17 cellular contexts compared by ENCODE assay signal in genomic region chr22:32700186-32700882, GRCh38.
DNase-seq lines count a peak whose midpoint lies in the region; ATAC-seq and TF ChIP-seq lines count a peak whose summit lies in the region.
"Had no signal": no experiment of that assay in that cellular context is flagged by ENCODE, and none has a peak within 500 bp of the region (broad histone marks: within the 10 kb centered on the region; RNA-seq: fewer than 3 reads in every experiment).

No MANE protein-coding gene starts in this region.

- no peak overlapping the region for H2BK120ac ChIP-seq in mesendoderm (ENCODE audit: low read depth, low read length)

- H3K4ac ChIP-seq in mesendoderm (ENCODE audit: low read depth, low read length), result no peak overlapping the region

- H3K79me2 ChIP-seq in mesendoderm (ENCODE audit: control insufficient read depth, insufficient read depth, low read length), result no peaks in the 10 kb centered on the region

- H3K18ac ChIP-seq in mesendoderm (ENCODE audit: low read length), result no peak overlapping the region

- no peaks in the 10 kb centered on the region for H3K27me3 Mint-ChIP-seq in type B pancreatic cell
- H3K27me3 Mint-ChIP-seq in stimulated activated naive B cell treated with anti-CD40 and anti-IgM and Interleukin-4, amounts not matched to agents 10 μg/mL and 1 μg/mL and 100 μg/mL, for 72 hours, result peaks cover 7 to 42% of the 10 kb centered on the region in 2 donors

- TF ChIP-seq POLR2A in uterus (IDR thresholded peaks at IDR 0.05), result no peak

- H3K4me1 Mint-ChIP-seq in type B pancreatic cell (ENCODE audit: unreplicated experiment), result peaks cover 13% of the 10 kb centered on the region
- no peaks in the 10 kb centered on the region for H3K4me1 Mint-ChIP-seq in stimulated activated naive B cell treated with anti-CD40 and anti-IgM and Interleukin-4, amounts not matched to agents 10 μg/mL and 1 μg/mL and 100 μg/mL, for 72 hours

- no peak overlapping the region for H4K5ac ChIP-seq in mesendoderm (ENCODE audit: low read length)

- DNase-seq in NCI-H82 treated with DMSO at 0.1 percent for 48 hours (lab: John Stamatoyannopoulos, UW; ENCODE audit: unreplicated experiment), result peak; percentile 70
- peak; percentile 88 for DNase-seq in fibroblast of mammary gland (ENCODE audit: low read depth)
- peak; percentile 55 for DNase-seq in mesendoderm
- DNase-seq in uterus, result peak; percentile 23 to 48
- no peak for DNase-seq in stimulated activated naive CD4-positive, alpha-beta T cell treated with Interleukin-2 at 50 U/mL for 16 hours (lab: John Stamatoyannopoulos, UW)
- no peak for DNase-seq in type B pancreatic cell (ENCODE audit: extremely low spot score, unreplicated experiment)
- DNase-seq in stimulated activated naive B cell treated with anti-CD40 and anti-IgM and Interleukin-4, amounts not matched to agents 10 μg/mL and 1 μg/mL and 100 μg/mL, for 72 hours, result no peak
- DNase-seq: activated CD4-positive, CD25-positive, alpha-beta regulatory T cell; activated T-cell treated with anti-CD3 and anti-CD28 coated beads, Interleukin-2, amount 50 U/mL, for 1 hour; kidney; NCI-H1417 treated with DMSO at 0.1 percent for 48 hours; NCI-H69; occipital lobe; stimulated activated CD4-positive, alpha-beta T cell treated with anti-CD3 and anti-CD28 coated beads, Interleukin-1b, Interleukin-23, amount 100 ng/mL, for 48 hours; stimulated activated naive CD8-positive, alpha-beta T cell treated with anti-CD3 and anti-CD28 coated beads, Interleukin-15, Interleukin-2, amounts not matched to agents 100 U/mL and 50 U/mL, for 24 hours had no signal

- H3K27me3 ChIP-seq in mesendoderm (ENCODE audit: insufficient read depth, low read length, poor library complexity) (no peaks in the 10 kb centered on the region), uterus (no peaks in the 10 kb centered on the region)

- no peaks in the 10 kb centered on the region for H3K36me3 ChIP-seq in mesendoderm (ENCODE audit: control insufficient read depth, insufficient read depth, low read length)
- H3K36me3 ChIP-seq in uterus, result no peaks in the 10 kb centered on the region

- no peaks in the 10 kb centered on the region for H3K79me1 ChIP-seq in mesendoderm (ENCODE audit: low read length)

- H3K4me2 ChIP-seq in mesendoderm (ENCODE audit: low read length), result no peak overlapping the region

- H3K9me3 Mint-ChIP-seq in type B pancreatic cell, result peaks cover 12% of the 10 kb centered on the region
- H3K9me3 Mint-ChIP-seq in stimulated activated naive B cell treated with anti-CD40 and anti-IgM and Interleukin-4, amounts not matched to agents 10 μg/mL and 1 μg/mL and 100 μg/mL, for 72 hours, result peaks cover 11 to 12% of the 10 kb centered on the region in 2 donors

- H3K4me1 ChIP-seq in mesendoderm (ENCODE audit: control insufficient read depth, low read depth, low read length), result no peaks in the 10 kb centered on the region
- H3K4me1 ChIP-seq in uterus, result peaks cover 0 to 7% of the 10 kb centered on the region in 2 donors

- TF ChIP-seq CTCF in fibroblast of mammary gland (conservative IDR thresholded peaks at IDR 0.05; ENCODE audit: control insufficient read depth, insufficient read depth, low read depth, low read length), result no peak
- TF ChIP-seq CTCF in uterus (IDR thresholded peaks at IDR 0.05), result no peak
- TF ChIP-seq CTCF in type B pancreatic cell (conservative IDR thresholded peaks at IDR 0.05), result no peak

- no peaks in the 10 kb centered on the region for H3K36me3 Mint-ChIP-seq in type B pancreatic cell
- peaks cover 0 to 11% of the 10 kb centered on the region in 2 donors for H3K36me3 Mint-ChIP-seq in stimulated activated naive B cell treated with anti-CD40 and anti-IgM and Interleukin-4, amounts not matched to agents 10 μg/mL and 1 μg/mL and 100 μg/mL, for 72 hours

- H3K27ac ChIP-seq in mesendoderm (ENCODE audit: low read depth, low read length) (no peak overlapping the region), uterus (peak overlapping the region; percentile 64 to 70)
- H3K27ac ChIP-seq: SK-N-MC had no signal

- intact Hi-C loops in uterus (cut with DNase I; ENCODE audit: low total_unique reads), result no loop called here

- no peak overlapping the region for H4K8ac ChIP-seq in mesendoderm (ENCODE audit: low read depth, low read length)

- H2BK15ac ChIP-seq in mesendoderm (replicated peaks; ENCODE audit: low read depth), result no peak overlapping the region

- H3K27ac Mint-ChIP-seq in type B pancreatic cell, result no peak overlapping the region
- H3K27ac Mint-ChIP-seq in stimulated activated naive B cell treated with anti-CD40 and anti-IgM and Interleukin-4, amounts not matched to agents 10 μg/mL and 1 μg/mL and 100 μg/mL, for 72 hours, result no peak overlapping the region

- no peak overlapping the region for H3K56ac ChIP-seq in mesendoderm (ENCODE audit: low read length)

- ATAC-seq in GM19455 (IDR thresholded peaks at IDR 0.05; ENCODE audit: unreplicated experiment), result no peak
- ATAC-seq in stimulated activated naive B cell treated with anti-CD40 and anti-IgM and Interleukin-4, amounts not matched to agents 10 μg/mL and 1 μg/mL and 100 μg/mL, for 72 hours (replicated peaks), result no peak
- ATAC-seq: stimulated activated naive CD8-positive, alpha-beta T cell treated with anti-CD3 and anti-CD28 coated beads, Interleukin-15, Interleukin-2, amounts not matched to agents 100 U/mL and 50 U/mL, for 24 hours had no signal

- H3K4me3 ChIP-seq in fibroblast of mammary gland (ENCODE audit: control insufficient read depth, low read depth, low read length) (no peak overlapping the region), mesendoderm (ENCODE audit: low read length) (no peak overlapping the region), uterus (no peak overlapping the region)
- H3K4me3 ChIP-seq: SK-N-MC had no signal

- H3K23ac ChIP-seq in mesendoderm (ENCODE audit: low read length), result no peak overlapping the region

- H3K9me3 ChIP-seq in uterus, result no peaks in the 10 kb centered on the region

- no peak overlapping the region for H3K4me3 Mint-ChIP-seq in type B pancreatic cell
- no peak overlapping the region for H3K4me3 Mint-ChIP-seq in stimulated activated naive B cell treated with anti-CD40 and anti-IgM and Interleukin-4, amounts not matched to agents 10 μg/mL and 1 μg/mL and 100 μg/mL, for 72 hours

- no peak overlapping the region for H2BK5ac ChIP-seq in mesendoderm (ENCODE audit: low read length)

- H3K9ac ChIP-seq in mesendoderm (ENCODE audit: low read length), result no peak overlapping the region

- no peak overlapping the region for H2AK5ac ChIP-seq in mesendoderm (ENCODE audit: low read length)

- no CpG with 5 or more reads among the region's 4 CpGs for WGBS in mesendoderm (ENCODE audit: extremely low coverage, insufficient coverage, low lambda C conversion rate)

Comparison
In these comparisons a context has a peak if more than half of its experiments do, and no peak if none do; other contexts are left out.
1. DNase-seq: peak in NCI-H82 treated with DMSO at 0.1 percent for 48 hours (single experiment), fibroblast of mammary gland (single experiment), mesendoderm (single experiment) and uterus (2 of 2); none in stimulated activated naive CD4-positive, alpha-beta T cell treated with Interleukin-2 at 50 U/mL for 16 hours (single experiment), type B pancreatic cell (single experiment) and stimulated activated naive B cell treated with anti-CD40 and anti-IgM and Interleukin-4, amounts not matched to agents 10 μg/mL and 1 μg/mL and 100 μg/mL, for 72 hours (single experiment).